In genomic region chr4:176607807-176608206, GRCh38 we compare ENCODE assay signal across 8 cellular contexts.
"Had no signal": no experiment of that assay in that cellular context is flagged by ENCODE, and none has a peak within 500 bp of the region (broad histone marks: within the 10 kb centered on the region; RNA-seq: fewer than 3 reads in every experiment).

No MANE protein-coding gene starts in this region.

- H3K4me1 ChIP-seq: HAP-1 had no signal

- H3K36me3 ChIP-seq: HAP-1 had no signal

- H3K27me3 Mint-ChIP-seq: IgD-negative memory B cell had no signal

- ATAC-seq: HCT116 had no signal

- H3K9me3 ChIP-seq: HAP-1 had no signal

- H3K4me3 ChIP-seq: HAP-1 had no signal

- H3K27ac Mint-ChIP-seq: HFFc6, IgD-negative memory B cell had no signal

- H3K36me3 Mint-ChIP-seq: IgD-negative memory B cell had no signal

- DNase-seq: GOT3, H7, HFFc6, KG1 had no signal

- H3K4me1 Mint-ChIP-seq: IgD-negative memory B cell had no signal

- H3K9me3 Mint-ChIP-seq: HFFc6 had no signal

- H3K4me3 Mint-ChIP-seq: HFFc6, IgD-negative memory B cell had no signal

- H3K27ac ChIP-seq: HL-60 had no signal
